Comparison of ENCODE assay signal across 7 cellular contexts in genomic region chr18:24427484-24427883, GRCh38.
DNase-seq lines count a peak whose midpoint lies in the region; ATAC-seq, FAIRE-seq and TF ChIP-seq lines count a peak whose summit lies in the region.

No MANE protein-coding gene starts in this region.

- FAIRE-seq in G401.6 (lab: Jason Lieb, UNC): peak; percentile 60

- TF ChIP-seq CTCF in nephron (IDR thresholded peaks at IDR 0.05; ENCODE audit: unreplicated experiment in 3 of 3): no peak

- DNase-seq in NCI-H146 treated with DMSO at 0.1 percent for 48 hours (lab: John Stamatoyannopoulos, UW; ENCODE audit: unreplicated experiment): peak; percentile 50
- DNase-seq in GDM1 (lab: John Stamatoyannopoulos, UW): no peak
- DNase-seq in caudate nucleus (lab: John Stamatoyannopoulos, UW): no peak

- peak overlapping the region; percentile 95 for H3K27ac Mint-ChIP-seq in dendritic cell treated with granulocyte-macrophage colony-stimulating factor and Interleukin-4, amounts not matched to agents 40 ng/mL and 50 ng/mL, for 4 days
- peak overlapping the region; percentile 98 to 100 (median 99) for H3K27ac Mint-ChIP-seq in nephron

- no peak overlapping the region for H3K27ac ChIP-seq in caudate nucleus (ENCODE audit: low read depth, low read length)

- H3K36me3 Mint-ChIP-seq in dendritic cell treated with granulocyte-macrophage colony-stimulating factor and Interleukin-4, amounts not matched to agents 40 ng/mL and 50 ng/mL, for 4 days (ENCODE audit: low read depth): peaks cover 27% of the 10 kb centered on the region
- H3K36me3 Mint-ChIP-seq in nephron (ENCODE audit: low read depth): peaks cover 16% of the 10 kb centered on the region

- intact Hi-C loops in dendritic cell treated with granulocyte-macrophage colony-stimulating factor and Interleukin-4, amounts not matched to agents 40 ng/mL and 50 ng/mL, for 4 days (cut with micrococcal nuclease): loop anchor here (2.0 to 5.0 kb wide), 2 partner anchors 29 to 60 kb away; no protein-coding TSS in a partner anchor

- H3K9me3 Mint-ChIP-seq in dendritic cell treated with granulocyte-macrophage colony-stimulating factor and Interleukin-4, amounts not matched to agents 40 ng/mL and 50 ng/mL, for 4 days: peaks cover 7% of the 10 kb centered on the region
- H3K9me3 Mint-ChIP-seq in nephron: peaks cover 3% of the 10 kb centered on the region

- peaks cover 14% of the 10 kb centered on the region for H3K27me3 Mint-ChIP-seq in dendritic cell treated with granulocyte-macrophage colony-stimulating factor and Interleukin-4, amounts not matched to agents 40 ng/mL and 50 ng/mL, for 4 days
- peaks cover 26% of the 10 kb centered on the region for H3K27me3 Mint-ChIP-seq in nephron (ENCODE audit: low read depth)

- peak overlapping the region; percentile 97 for H3K4me3 Mint-ChIP-seq in dendritic cell treated with granulocyte-macrophage colony-stimulating factor and Interleukin-4, amounts not matched to agents 40 ng/mL and 50 ng/mL, for 4 days
- H3K4me3 Mint-ChIP-seq in nephron: peak overlapping the region; percentile 95 to 97 (median 95)

- H3K4me1 Mint-ChIP-seq in dendritic cell treated with granulocyte-macrophage colony-stimulating factor and Interleukin-4, amounts not matched to agents 40 ng/mL and 50 ng/mL, for 4 days (ENCODE audit: low read depth): peaks cover 32% of the 10 kb centered on the region
- H3K4me1 Mint-ChIP-seq in nephron: peaks cover 34% of the 10 kb centered on the region

- ATAC-seq in GM21447 (IDR thresholded peaks at IDR 0.05; ENCODE audit: unreplicated experiment): no peak
